In genomic region chr17:58756246-58757161, GRCh38 we compare ENCODE assay signal across 8 cellular contexts. TPM values are rescaled to one million over a fixed set of nuclear protein-coding genes. Genes with fewer than 3 reads are reported as not detected.
DNase-seq lines count a peak whose midpoint lies in the region; ATAC-seq and TF ChIP-seq lines count a peak whose summit lies in the region.

No MANE protein-coding gene starts in this region.

- TF ChIP-seq CTCF in NB4 (IDR thresholded peaks at IDR 0.05; ENCODE audit: low read depth, low read length) (no peak), cardiac muscle cell (IDR thresholded peaks at IDR 0.05; ENCODE audit: low read depth, low read length) (no peak), ovary (IDR thresholded peaks at IDR 0.05) (no peak)

- ATAC-seq in activated T-helper 17 cell treated with anti-CD3 and anti-CD28 coated beads, Interleukin-2, amount 50 U/mL, for 72 hours (replicated peaks), result peak; percentile 57
- no peak for ATAC-seq in HG02840 (IDR thresholded peaks at IDR 0.05; ENCODE audit: low FRiP score, unreplicated experiment)
- ATAC-seq in GM19328 (IDR thresholded peaks at IDR 0.05; ENCODE audit: unreplicated experiment), result no peak
- no peak for ATAC-seq in HG03442 (IDR thresholded peaks at IDR 0.05; ENCODE audit: unreplicated experiment)

- H3K9me3 Mint-ChIP-seq in activated T-helper 17 cell treated with anti-CD3 and anti-CD28 coated beads, Interleukin-2, amount 50 U/mL, for 72 hours, result no peaks in the 10 kb centered on the region

- H3K4me1 ChIP-seq in cardiac muscle cell (ENCODE audit: low read depth), result peaks cover 8% of the 10 kb centered on the region
- H3K4me1 ChIP-seq in ovary (ENCODE audit: insufficient read depth), result peaks cover 4% of the 10 kb centered on the region

- H3K36me3 Mint-ChIP-seq in activated T-helper 17 cell treated with anti-CD3 and anti-CD28 coated beads, Interleukin-2, amount 50 U/mL, for 72 hours (ENCODE audit: low read depth), result peaks cover 6% of the 10 kb centered on the region

- no peak for TF ChIP-seq EP300 in ovary (IDR thresholded peaks at IDR 0.05)

- peaks cover 7% of the 10 kb centered on the region for H3K4me1 Mint-ChIP-seq in activated T-helper 17 cell treated with anti-CD3 and anti-CD28 coated beads, Interleukin-2, amount 50 U/mL, for 72 hours

- peak; percentile 26 for DNase-seq in ELR (ENCODE audit: low read depth)
- peak; percentile 39 for DNase-seq in NB4 (ENCODE audit: low read depth)
- DNase-seq in cardiac muscle cell (ENCODE audit: low read depth in 1 of 2, low spot score in 1 of 2), result peak; percentile 14 to 35
- DNase-seq in ovary, result peak in 2 of 5 donors; percentile 17 to 34

- intact Hi-C loops in ovary (cut with DNase I), result no loop called here

- 1% methylated on average over 56 to 72 of the region's 72 CpGs for whole genome bisulfite sequencing in ovary, 3 donors

- H3K36me3 ChIP-seq in cardiac muscle cell, result no peaks in the 10 kb centered on the region
- H3K36me3 ChIP-seq in ovary, result no peaks in the 10 kb centered on the region

- no peak overlapping the region for H3K27ac Mint-ChIP-seq in activated T-helper 17 cell treated with anti-CD3 and anti-CD28 coated beads, Interleukin-2, amount 50 U/mL, for 72 hours

- H3K27me3 Mint-ChIP-seq in activated T-helper 17 cell treated with anti-CD3 and anti-CD28 coated beads, Interleukin-2, amount 50 U/mL, for 72 hours, result peaks cover 44% of the 10 kb centered on the region

- H3K4me3 ChIP-seq in NB4 (ENCODE audit: low read depth, low read length) (peak overlapping the region; percentile 36), cardiac muscle cell (peak overlapping the region; percentile 65), ovary (peak overlapping the region; percentile 37)

- H3K27me3 ChIP-seq in cardiac muscle cell (peaks cover 26% of the 10 kb centered on the region), ovary (no peaks in the 10 kb centered on the region)

- no peaks in the 10 kb centered on the region for H3K9me3 ChIP-seq in cardiac muscle cell (ENCODE audit: low read depth)
- H3K9me3 ChIP-seq in ovary, result no peaks in the 10 kb centered on the region

- H3K4me3 Mint-ChIP-seq in activated T-helper 17 cell treated with anti-CD3 and anti-CD28 coated beads, Interleukin-2, amount 50 U/mL, for 72 hours, result peak overlapping the region; percentile 85

- H3K27ac ChIP-seq in cardiac muscle cell (no peak overlapping the region), ovary (no peak overlapping the region)

- TF ChIP-seq POLR2A in NB4 (IDR thresholded peaks at IDR 0.05; ENCODE audit: extremely low read depth, insufficient read length), result no peak
- no peak for TF ChIP-seq POLR2A in ovary (IDR thresholded peaks at IDR 0.05)

RNA-seq across cellular contexts. Expression of gene PPM1E, which starts 0.8 kb away (rescaled TPM):
- under 1 TPM; 0.08 to 0.17 TPM for total RNA-seq in activated T-helper 17 cell treated with anti-CD3 and anti-CD28 coated beads, Interleukin-2, amount 50 U/mL, for 72 hours
- total RNA-seq in cardiac muscle cell, result 0.27 and 0.46 TPM in 2 replicates
- polyA plus RNA-seq in cardiac muscle cell, result not detected in 2 replicates
- 1 to 10 TPM in 1 of 7 donors, under 1 TPM in 6; 0.24 to 3.2 (median 0.47) TPM for total RNA-seq in ovary
- polyA plus RNA-seq in ovary, result under 1 TPM; 0.17 to 0.62 TPM
